In genomic region chr14:106661561-106661960, GRCh38 we compare ENCODE assay signal across 8 cellular contexts.
DNase-seq lines count a peak whose midpoint lies in the region; ATAC-seq, FAIRE-seq and TF ChIP-seq lines count a peak whose summit lies in the region.
"Not testable (repeated sequence)": the region's sequence is repeated elsewhere in the genome, so short reads cannot be mapped to it uniquely, and the experiment has no call there.

No MANE protein-coding gene starts in this region.

- H3K4me1 ChIP-seq in GM12878 (ENCODE audit: control insufficient read depth, insufficient read depth, low read length); lung (ENCODE audit: control insufficient read depth in 2 of 2, insufficient read depth in 2 of 2, low read length in 2 of 2): not testable (repeated sequence)

- H2AFZ ChIP-seq in GM12878 (ENCODE audit: control insufficient read depth, low read depth, low read length): not testable (repeated sequence)

- RAD21 ChIA-PET in GM12878 (lab: Charles Lee; ENCODE audit: unreplicated experiment): interaction anchor here (1.3 to 2.1 kb wide), 2 partner anchors 169 to 211 kb away, joined by 3 to 4 read pairs; no protein-coding TSS in a partner anchor

- SMC1A ChIA-PET in GM12878 (lab: Charles Lee; ENCODE audit: uncharacterized antibody, unreplicated experiment): interaction anchor here (0.9 to 1.3 kb wide), 2 partner anchors 14 to 136 kb away, joined by 4 to 9 read pairs; no protein-coding TSS in a partner anchor

- not testable (repeated sequence) for FAIRE-seq in D721Med (lab: Jason Lieb, UNC)
- FAIRE-seq in GM12878 (lab: Jason Lieb, UNC): peak; percentile 90

- H3K4me2 ChIP-seq in GM12878 (ENCODE audit: control insufficient read depth, insufficient read depth): not testable (repeated sequence)

- WGBS in GM12878 (ENCODE audit: insufficient coverage, insufficient replicate concordance, low lambda C conversion rate, missing lambda C conversion rate): 0% methylated on average over 4 of the region's 4 CpGs
- WGBS in lung, 2 donors: 51 to 58% methylated on average over 4 of the region's 4 CpGs

- not testable (repeated sequence) for BruUV-seq in GM12878 (replicated peaks; lab: Mats Ljungman, UMichigan)

- H3K27ac ChIP-seq in RWPE1; GM12878 (ENCODE audit: control insufficient read depth, insufficient read depth); lung (ENCODE audit: low read depth in 1 of 2, low read length in 1 of 2): not testable (repeated sequence)

- not testable (repeated sequence) for TF ChIP-seq EP300 in GM12878 (IDR thresholded peaks at IDR 0.05; ENCODE audit: borderline replicate concordance in 1 of 2, control insufficient read depth in 1 of 2, low read depth in 2 of 2, low read length in 2 of 2)

- not testable (repeated sequence) for H3K9ac ChIP-seq in GM12878 (ENCODE audit: control insufficient read depth, insufficient read depth, low read length)

- TF ChIP-seq POLR2A in GM12878 (IDR thresholded peaks at IDR 0.05; ENCODE audit: low read depth, low read length): not testable (repeated sequence)

- not testable (repeated sequence) for H3K9me3 ChIP-seq in GM12878 (replicated peaks; ENCODE audit: control insufficient read depth, insufficient read depth, low read length); lung (ENCODE audit: control insufficient read depth in 2 of 2, insufficient read depth in 1 of 2, low read length in 1 of 2)

- CTCF ChIA-PET in RWPE1 (lab: Yijun Ruan, JAX) (interaction anchor here (0.7 kb wide), 1 partner anchor 31 kb away, joined by 3 read pairs; no protein-coding TSS in a partner anchor), GM12878 (lab: Yijun Ruan, JAX) (interaction anchor here (0.7 to 6.0 kb wide), 22 partner anchors 9 to 244 kb away, joined by 3 to 95 read pairs (median 10); no protein-coding TSS in a partner anchor)
- CTCF ChIA-PET in activated CD4-positive, alpha-beta memory T cell treated with anti-CD3 and anti-CD28 coated beads, Interleukin-2, amount 10 ng/mL, durations not matched to agents 7 days and 5 days (lab: Charles Lee): interaction anchor here (1.7 to 3.3 kb wide), 3 partner anchors 44 to 245 kb away, joined by 7 to 26 read pairs (median 14); no protein-coding TSS in a partner anchor

- peak; percentile 90 for ATAC-seq in GM12878
- not testable (repeated sequence) for ATAC-seq in lung (ENCODE audit: insufficient read depth, low FRiP score)

- not testable (repeated sequence) for H3K36me3 ChIP-seq in GM12878 (ENCODE audit: control insufficient read depth in 2 of 2, insufficient read depth in 2 of 2, low read length in 1 of 2); lung (ENCODE audit: control insufficient read depth in 2 of 2, insufficient read depth in 2 of 2, low read length in 2 of 2)

- not testable (repeated sequence) for H3K27me3 Mint-ChIP-seq in HFFc6 (ENCODE audit: insufficient read depth)
- H3K27me3 Mint-ChIP-seq in activated CD4-positive, alpha-beta memory T cell treated with anti-CD3 and anti-CD28 coated beads, Interleukin-2, amount 10 ng/mL, durations not matched to agents 7 days and 5 days: peaks cover 30% of the 10 kb centered on the region

- H3K27ac Mint-ChIP-seq in HFFc6; activated CD4-positive, alpha-beta memory T cell treated with anti-CD3 and anti-CD28 coated beads, Interleukin-2, amount 10 ng/mL, durations not matched to agents 7 days and 5 days: not testable (repeated sequence)

- TF ChIP-seq CTCF in D721Med (IDR thresholded peaks at IDR 0.05; ENCODE audit: insufficient read depth, missing control alignments): peak; percentile 46
- peak; percentile 19; the same call in 1 of the 2 replicates for TF ChIP-seq CTCF in HFFc6 (IDR thresholded peaks at IDR 0.05)
- TF ChIP-seq CTCF in RWPE1 (conservative IDR thresholded peaks at IDR 0.05; ENCODE audit: low read depth): peak; percentile 12; the same call in 1 of the 2 replicates
- peak; percentile 48 to 59 (median 54); a peak in 5 of 6 replicates for TF ChIP-seq CTCF in GM12878 (IDR thresholded peaks at IDR 0.05 in 2 of 3, conservative IDR thresholded peaks at IDR 0.05 in 1 of 3; ENCODE audit: control insufficient read depth in 2 of 3, extremely low read depth in 1 of 3, insufficient read depth in 1 of 3, low read depth in 3 of 3, low read length in 3 of 3)
- peak; percentile 5 for TF ChIP-seq CTCF in lung (IDR thresholded peaks at IDR 0.05; ENCODE audit: control extremely low read depth, extremely low read depth)

- H3K4me3 ChIP-seq in GM12878, lung: not testable (repeated sequence)

- H3K9me3 Mint-ChIP-seq in HFFc6: peaks cover 48% of the 10 kb centered on the region
- not testable (repeated sequence) for H3K9me3 Mint-ChIP-seq in activated CD4-positive, alpha-beta memory T cell treated with anti-CD3 and anti-CD28 coated beads, Interleukin-2, amount 10 ng/mL, durations not matched to agents 7 days and 5 days

- H3K27me3 ChIP-seq in GM12878 (replicated peaks in 1 of 2; ENCODE audit: control insufficient read depth in 2 of 2, insufficient read depth in 2 of 2, low read length in 1 of 2); lung (ENCODE audit: control insufficient read depth, insufficient read depth): not testable (repeated sequence)

- TF ChIP-seq RAD21 in GM12878 (IDR thresholded peaks at IDR 0.05; ENCODE audit: insufficient read depth, low read depth, low read length): not testable (repeated sequence)

- in situ Hi-C loops in GM12878 (cut with MboI): not testable (repeated sequence)

- H3K79me2 ChIP-seq in GM12878 (ENCODE audit: control insufficient read depth, insufficient read depth, low read length): not testable (repeated sequence)

- intact Hi-C loops in GM12878 (cut with micrococcal nuclease; ENCODE audit: unreplicated experiment): loop anchor here (5.0 kb wide), 2 partner anchors 49 to 799 kb away; no protein-coding TSS in a partner anchor

- not testable (repeated sequence) for H3K36me3 Mint-ChIP-seq in HFFc6 (ENCODE audit: low read depth); activated CD4-positive, alpha-beta memory T cell treated with anti-CD3 and anti-CD28 coated beads, Interleukin-2, amount 10 ng/mL, durations not matched to agents 7 days and 5 days (ENCODE audit: low read depth)

- not testable (repeated sequence) for H4K20me1 ChIP-seq in GM12878 (ENCODE audit: control insufficient read depth, insufficient read depth)

- POLR2A ChIA-PET in RWPE1 (lab: Yijun Ruan, JAX; ENCODE audit: low non-redundant PET); activated CD4-positive, alpha-beta memory T cell treated with anti-CD3 and anti-CD28 coated beads, Interleukin-2, amount 10 ng/mL, durations not matched to agents 7 days and 5 days (lab: Charles Lee); GM12878 (lab: Charles Lee): not testable (repeated sequence)

- not testable (repeated sequence) for DNase-seq in D721Med (ENCODE audit: insufficient read length, low spot score); HFFc6; lung (ENCODE audit: low spot score)
- DNase-seq in NCI-H1105 (lab: John Stamatoyannopoulos, UW) (peak; percentile 25), RWPE1 (ENCODE audit: low spot score) (peak; percentile 20), GM12878 (ENCODE audit: low read depth, low spot score) (peak; percentile 27)
- DNase-seq in activated CD4-positive, alpha-beta memory T cell treated with anti-CD3 and anti-CD28 coated beads, Interleukin-2, amount 10 ng/mL, durations not matched to agents 7 days and 5 days: peak; percentile 59
- DNase-seq in stimulated activated CD8-positive, alpha-beta memory T cell treated with anti-CD3 and anti-CD28 coated beads, Interleukin-4, amount 100 ng/mL, for 24 hours (ENCODE audit: low read depth): peak; percentile 23

- not testable (repeated sequence) for H3K4me3 Mint-ChIP-seq in HFFc6; activated CD4-positive, alpha-beta memory T cell treated with anti-CD3 and anti-CD28 coated beads, Interleukin-2, amount 10 ng/mL, durations not matched to agents 7 days and 5 days

- H3K4me1 Mint-ChIP-seq in HFFc6 (ENCODE audit: low read depth): not testable (repeated sequence)
- H3K4me1 Mint-ChIP-seq in activated CD4-positive, alpha-beta memory T cell treated with anti-CD3 and anti-CD28 coated beads, Interleukin-2, amount 10 ng/mL, durations not matched to agents 7 days and 5 days: peaks cover 18% of the 10 kb centered on the region

TF ChIP-seq in GM12878, 131 proteins besides CTCF, POLR2A, EP300 and RAD21:
- peak; percentile 16 for TF ChIP-seq MEF2B (IDR thresholded peaks at IDR 0.05; ENCODE audit: partially characterized antibody, poor library complexity, severe bottlenecking)
- peak; percentile 27; the same call in 1 of the 2 replicates for TF ChIP-seq RUNX3 (IDR thresholded peaks at IDR 0.05; ENCODE audit: low read length)
- peak; percentile 41; the same call in 1 of the 2 replicates for TF ChIP-seq SMC3 (IDR thresholded peaks at IDR 0.05; ENCODE audit: borderline replicate concordance, low read length)
- TF ChIP-seq NBN (IDR thresholded peaks at IDR 0.05): 0 out of 2 replicates have a peak, but pooled peaks have one; percentile 18
